Comparison of ENCODE assay signal across 8 cellular contexts in genomic region chr3:128322030-128323022, GRCh38.
A peak's percentile ranks its signal among the peaks of the same experiment; 100 is the strongest.
DNase-seq lines count a peak whose midpoint lies in the region; ATAC-seq lines count a peak whose summit lies in the region.

No MANE protein-coding gene starts in this region.

- intact Hi-C loops in right cardiac atrium (cut with DNase I), result loop anchor here in 1 of 4 donors (10.0 kb wide), 1 partner anchor 148 kb away; no protein-coding TSS in a partner anchor

- H3K27me3 ChIP-seq in right cardiac atrium (ENCODE audit: control insufficient read depth, insufficient read depth), result no peaks in the 10 kb centered on the region

- WGBS in right cardiac atrium, result 82% methylated on average over 14 of the region's 14 CpGs

- H3K4me3 ChIP-seq in right cardiac atrium (ENCODE audit: low read length), result no peak overlapping the region

- no peak for ATAC-seq in activated naive CD8-positive, alpha-beta T cell treated with anti-CD3 and anti-CD28 coated beads, Interleukin-2, amount 50 U/mL, for 24 hours
- peak; percentile 34 to 42 for ATAC-seq in right cardiac atrium
- ATAC-seq in GM18870 (IDR thresholded peaks at IDR 0.05; ENCODE audit: unreplicated experiment), result no peak
- no peak for ATAC-seq in HG03571 (IDR thresholded peaks at IDR 0.05; ENCODE audit: unreplicated experiment)

- H3K36me3 Mint-ChIP-seq in activated naive CD8-positive, alpha-beta T cell treated with anti-CD3 and anti-CD28 coated beads, Interleukin-2, amount 50 U/mL, for 24 hours (ENCODE audit: low read depth), result peaks cover 2% of the 10 kb centered on the region

- H3K4me1 ChIP-seq in right cardiac atrium (ENCODE audit: control insufficient read depth, insufficient read depth, low read length), result peaks cover under 1% of the 10 kb centered on the region

- no peak overlapping the region for H3K4me3 Mint-ChIP-seq in activated naive CD8-positive, alpha-beta T cell treated with anti-CD3 and anti-CD28 coated beads, Interleukin-2, amount 50 U/mL, for 24 hours

- DNase-seq in NCI-H748 (lab: John Stamatoyannopoulos, UW; ENCODE audit: unreplicated experiment) (peak; percentile 40), NCI-H748 treated with DMSO at 0.1 percent for 48 hours (lab: John Stamatoyannopoulos, UW) (no peak), SK-MEL-5 (ENCODE audit: low read depth, low spot score) (peak; percentile 63), right cardiac atrium (peak; percentile 53 to 87 (median 84))
- DNase-seq in activated naive CD8-positive, alpha-beta T cell treated with anti-CD3 and anti-CD28 coated beads, Interleukin-2, amount 50 U/mL, for 24 hours, result peak; percentile 49
- peak; percentile 27 to 34 for DNase-seq in stimulated activated CD4-positive, alpha-beta T cell treated with anti-CD3 and anti-CD28 coated beads, Interleukin-1b, Interleukin-23, amount 100 ng/mL, for 4 hours (ENCODE audit: low read depth in 2 of 2)

- no peaks in the 10 kb centered on the region for H3K9me3 ChIP-seq in right cardiac atrium (ENCODE audit: control insufficient read depth, low read length)

- H3K4me1 Mint-ChIP-seq in activated naive CD8-positive, alpha-beta T cell treated with anti-CD3 and anti-CD28 coated beads, Interleukin-2, amount 50 U/mL, for 24 hours, result peaks cover 25% of the 10 kb centered on the region

- no peaks in the 10 kb centered on the region for H3K27me3 Mint-ChIP-seq in activated naive CD8-positive, alpha-beta T cell treated with anti-CD3 and anti-CD28 coated beads, Interleukin-2, amount 50 U/mL, for 24 hours

- H3K9me3 Mint-ChIP-seq in activated naive CD8-positive, alpha-beta T cell treated with anti-CD3 and anti-CD28 coated beads, Interleukin-2, amount 50 U/mL, for 24 hours, result no peaks in the 10 kb centered on the region

- H3K27ac Mint-ChIP-seq in activated naive CD8-positive, alpha-beta T cell treated with anti-CD3 and anti-CD28 coated beads, Interleukin-2, amount 50 U/mL, for 24 hours, result no peak overlapping the region

- in situ Hi-C loops in SK-MEL-5 (cut with HindIII; ENCODE audit: low pct_unique_long_range_greater_than_20kb, low sequenced_read_pairs), result loop anchor here (25.0 kb wide), 1 partner anchor 160 kb away; the partner anchor contains the start of gene EEFSEC

- no peak overlapping the region for H3K27ac ChIP-seq in right cardiac atrium (ENCODE audit: low read length)

Comparison
In these comparisons a context has a peak if more than half of its experiments do, and no peak if none do; other contexts are left out.
1. ATAC-seq: peak in right cardiac atrium (2 of 2); none in activated naive CD8-positive, alpha-beta T cell treated with anti-CD3 and anti-CD28 coated beads, Interleukin-2, amount 50 U/mL, for 24 hours (single experiment), GM18870 (single experiment) and HG03571 (single experiment).